Comparison of ENCODE assay signal across 8 cellular contexts in the genomic region with DNA sequence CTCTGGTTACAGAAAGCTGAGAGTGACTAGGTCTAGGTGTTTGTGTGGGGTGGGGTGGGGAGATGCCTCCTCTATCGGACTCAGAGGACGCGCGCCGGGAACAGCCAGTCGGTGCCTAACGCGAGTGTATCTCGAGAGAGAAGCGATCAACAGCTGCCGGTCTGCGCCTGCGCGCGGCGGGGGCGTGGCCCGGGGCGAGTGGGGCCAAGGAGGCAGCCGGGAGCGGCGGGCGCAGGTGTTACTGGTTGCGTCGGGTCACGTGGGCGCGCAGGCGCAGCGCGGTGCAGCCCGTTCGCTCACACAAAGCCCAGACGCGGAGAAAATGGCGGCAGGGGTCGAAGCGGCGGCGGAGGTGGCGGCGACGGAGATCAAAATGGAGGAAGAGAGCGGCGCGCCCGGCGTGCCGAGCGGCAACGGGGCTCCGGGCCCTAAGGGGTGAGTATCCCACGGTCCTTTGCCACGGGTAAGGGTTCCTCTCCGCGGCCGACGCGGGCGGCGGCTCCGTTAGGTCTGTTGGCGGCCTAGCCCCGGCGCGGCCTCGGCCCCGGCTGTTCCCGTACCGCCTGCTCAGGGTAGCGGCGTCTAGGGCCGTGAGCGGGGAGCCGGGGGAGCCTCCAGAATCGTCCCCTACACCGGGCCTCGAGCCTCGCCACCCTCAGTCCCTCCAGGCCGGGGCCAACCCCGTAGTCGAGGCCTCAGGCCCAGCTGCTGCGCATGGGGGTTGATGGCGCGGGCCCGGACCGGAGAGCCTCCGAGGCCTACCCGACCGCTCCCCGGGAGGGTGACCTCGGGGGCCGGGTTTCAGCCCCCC. TPM values are rescaled to one million over a fixed set of nuclear protein-coding genes. Genes with fewer than 3 reads are reported as not detected.
DNase-seq lines count a peak whose midpoint lies in the region; ATAC-seq and TF ChIP-seq lines count a peak whose summit lies in the region.

A gene with protein sequence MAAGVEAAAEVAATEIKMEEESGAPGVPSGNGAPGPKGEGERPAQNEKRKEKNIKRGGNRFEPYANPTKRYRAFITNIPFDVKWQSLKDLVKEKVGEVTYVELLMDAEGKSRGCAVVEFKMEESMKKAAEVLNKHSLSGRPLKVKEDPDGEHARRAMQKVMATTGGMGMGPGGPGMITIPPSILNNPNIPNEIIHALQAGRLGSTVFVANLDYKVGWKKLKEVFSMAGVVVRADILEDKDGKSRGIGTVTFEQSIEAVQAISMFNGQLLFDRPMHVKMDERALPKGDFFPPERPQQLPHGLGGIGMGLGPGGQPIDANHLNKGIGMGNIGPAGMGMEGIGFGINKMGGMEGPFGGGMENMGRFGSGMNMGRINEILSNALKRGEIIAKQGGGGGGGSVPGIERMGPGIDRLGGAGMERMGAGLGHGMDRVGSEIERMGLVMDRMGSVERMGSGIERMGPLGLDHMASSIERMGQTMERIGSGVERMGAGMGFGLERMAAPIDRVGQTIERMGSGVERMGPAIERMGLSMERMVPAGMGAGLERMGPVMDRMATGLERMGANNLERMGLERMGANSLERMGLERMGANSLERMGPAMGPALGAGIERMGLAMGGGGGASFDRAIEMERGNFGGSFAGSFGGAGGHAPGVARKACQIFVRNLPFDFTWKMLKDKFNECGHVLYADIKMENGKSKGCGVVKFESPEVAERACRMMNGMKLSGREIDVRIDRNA (plus strand): TSS at position 299 of the 811 bp plus-strand sequence. CDS start 24 bp downstream, at position 323.

- ATAC-seq in GM19324 (IDR thresholded peaks at IDR 0.05; ENCODE audit: low FRiP score, unreplicated experiment) (peak; percentile 93), HG03469 (IDR thresholded peaks at IDR 0.05; ENCODE audit: unreplicated experiment) (peak; percentile 61), left colon (peak; percentile 94)

- DNase-seq in BJ (ENCODE audit: low read depth) (peak; percentile 84), NCI-H526 treated with DMSO at 0.1 percent for 48 hours (lab: John Stamatoyannopoulos, UW) (peak; percentile 96), cortex of kidney (lab: John Stamatoyannopoulos, UW) (peak; percentile 92), left colon (peak; percentile 99 to 100)
- peak; percentile 100 for DNase-seq in activated CD4-positive, alpha-beta T cell treated with anti-CD3 and anti-CD28 coated beads, Interleukin-2, amount 10 ng/mL, durations not matched to agents 7 days and 5 days
- DNase-seq in stimulated activated CD4-positive, alpha-beta T cell treated with anti-CD3 and anti-CD28 coated beads, Interleukin-1b, Interleukin-23, amount 100 ng/mL, for 48 hours, result peak; percentile 100

- CTCF ChIA-PET in BJ (lab: Yijun Ruan, JAX), result interaction anchor here (1.0 to 1.9 kb wide), 2 partner anchors 32 to 134 kb away, joined by 3 to 5 read pairs; a partner anchor contains a TSS
- CTCF ChIA-PET in activated CD4-positive, alpha-beta T cell treated with anti-CD3 and anti-CD28 coated beads, Interleukin-2, amount 10 ng/mL, durations not matched to agents 7 days and 5 days (lab: Charles Lee), result interaction anchor here (1.1 to 3.4 kb wide), 4 partner anchors 17 to 134 kb away, joined by 4 to 15 read pairs (median 5); a partner anchor contains a TSS

- H3K36me3 ChIP-seq in BJ (ENCODE audit: control insufficient read depth, insufficient read depth, low read length), result peaks cover 5% of the 10 kb centered on the region; the same call in 1 of the 2 replicates

- no peaks in the 10 kb centered on the region for H3K27me3 Mint-ChIP-seq in activated CD4-positive, alpha-beta T cell treated with anti-CD3 and anti-CD28 coated beads, Interleukin-2, amount 10 ng/mL, durations not matched to agents 7 days and 5 days

- H3K9me3 Mint-ChIP-seq in activated CD4-positive, alpha-beta T cell treated with anti-CD3 and anti-CD28 coated beads, Interleukin-2, amount 10 ng/mL, durations not matched to agents 7 days and 5 days, result no peaks in the 10 kb centered on the region

- no peak for TF ChIP-seq CTCF in BJ (IDR thresholded peaks at IDR 0.05; ENCODE audit: insufficient read depth, low read depth, low read length)

- H3K4me1 Mint-ChIP-seq in activated CD4-positive, alpha-beta T cell treated with anti-CD3 and anti-CD28 coated beads, Interleukin-2, amount 10 ng/mL, durations not matched to agents 7 days and 5 days, result peaks cover 40% of the 10 kb centered on the region

- peak within 1 kb of the TSS; percentile 97 for H3K27ac Mint-ChIP-seq in activated CD4-positive, alpha-beta T cell treated with anti-CD3 and anti-CD28 coated beads, Interleukin-2, amount 10 ng/mL, durations not matched to agents 7 days and 5 days

- intact Hi-C loops in left colon (cut with DNase I, micrococcal nuclease), result no loop called here

- POLR2A ChIA-PET in BJ (lab: Charles Lee), result interaction anchor here (0.6 to 1.0 kb wide), 5 partner anchors 69 to 111 kb away, joined by 3 to 5 read pairs (median 3); a partner anchor contains a TSS
- POLR2A ChIA-PET in activated CD4-positive, alpha-beta T cell treated with anti-CD3 and anti-CD28 coated beads, Interleukin-2, amount 10 ng/mL, durations not matched to agents 7 days and 5 days (lab: Charles Lee), result interaction anchor here (0.6 to 1.1 kb wide), 3 partner anchors 32 to 179 kb away, joined by 3 to 4 read pairs (median 3); a partner anchor contains a TSS

- peaks cover 31% of the 10 kb centered on the region for H3K36me3 Mint-ChIP-seq in activated CD4-positive, alpha-beta T cell treated with anti-CD3 and anti-CD28 coated beads, Interleukin-2, amount 10 ng/mL, durations not matched to agents 7 days and 5 days (ENCODE audit: low read depth)

- H3K27me3 ChIP-seq in BJ (ENCODE audit: control insufficient read depth, insufficient read depth, low read length), result no peaks in the 10 kb centered on the region

- H3K4me3 Mint-ChIP-seq in activated CD4-positive, alpha-beta T cell treated with anti-CD3 and anti-CD28 coated beads, Interleukin-2, amount 10 ng/mL, durations not matched to agents 7 days and 5 days, result peak within 1 kb of the TSS; percentile 91

- H3K4me3 ChIP-seq in BJ (ENCODE audit: low read depth, low read length), result peak within 1 kb of the TSS; percentile 99

RNA-seq across cellular contexts. Expression of the gene that starts here (rescaled TPM):
- 60.2 and 81.6 TPM in 2 replicates for polyA plus RNA-seq in BJ (2011; rRNA removed)
- 25.5 and 28.9 TPM in 2 replicates for polyA minus RNA-seq in BJ (2011; rRNA and poly(A)+ RNA removed)
- total RNA-seq in activated CD4-positive, alpha-beta T cell treated with anti-CD3 and anti-CD28 coated beads, Interleukin-2, amount 10 ng/mL, durations not matched to agents 7 days and 5 days, result 100 to 1,000 TPM; 248 to 265 TPM
- 100 to 1,000 TPM in 1 of 2 donors, 10 to 100 TPM in 1; 99.8 to 136 TPM for total RNA-seq in left colon

Comparison
In these comparisons a context has a peak if more than half of its experiments do, and no peak if none do; other contexts are left out.
1. Peak in every context shown above with its lines: DNase-seq, ATAC-seq and H3K4me3 ChIP-seq.